In genomic region chr1:232655041-232655745, GRCh38 we compare ENCODE assay signal across 10 cellular contexts.
DNase-seq lines count a peak whose midpoint lies in the region; ATAC-seq lines count a peak whose summit lies in the region.
"Had no signal": no experiment of that assay in that cellular context is flagged by ENCODE, and none has a peak within 500 bp of the region (broad histone marks: within the 10 kb centered on the region; RNA-seq: fewer than 3 reads in every experiment).

No MANE protein-coding gene starts in this region.

- peak; percentile 68 for ATAC-seq in HG03097 (IDR thresholded peaks at IDR 0.05; ENCODE audit: low FRiP score, unreplicated experiment)
- ATAC-seq: T-helper 17 cell had no signal

- DNase-seq in NCI-H1417 (lab: John Stamatoyannopoulos, UW) (peak; percentile 14 to 69 (median 32)), NCI-H1417 treated with DMSO at 0.1 percent for 48 hours (lab: John Stamatoyannopoulos, UW) (no peak), NCI-H748 (lab: John Stamatoyannopoulos, UW; ENCODE audit: unreplicated experiment) (peak; percentile 28), pons (ENCODE audit: low spot score) (peak; percentile 20), T1000 (lab: John Stamatoyannopoulos, UW) (no peak), globus pallidus (ENCODE audit: low spot score) (no peak), GOT3 (lab: John Stamatoyannopoulos, UW) (no peak)
- DNase-seq: 8988T, T-helper 17 cell had no signal

Comparison
In these comparisons a context has a peak if more than half of its experiments do, and no peak if none do; other contexts are left out.
1. DNase-seq: peak in NCI-H1417 (3 of 3), NCI-H748 (single experiment) and pons (single experiment); none in NCI-H1417 treated with DMSO at 0.1 percent for 48 hours (single experiment), T1000 (single experiment), globus pallidus (single experiment) and GOT3 (single experiment).